ENCODE assay signal across 24 cellular contexts in genomic region chr2:42331569-42332284, GRCh38. TPM values are rescaled to one million over a fixed set of nuclear protein-coding genes. Genes with fewer than 3 reads are reported as not detected.
DNase-seq lines count a peak whose midpoint lies in the region; ATAC-seq and TF ChIP-seq lines count a peak whose summit lies in the region.
"Had no signal": no experiment of that assay in that cellular context is flagged by ENCODE, and none has a peak within 500 bp of the region (broad histone marks: within the 10 kb centered on the region; RNA-seq: fewer than 3 reads in every experiment).

No MANE protein-coding gene starts in this region.

- 87% methylated on average over 9 of the region's 9 CpGs for WGBS in esophagus muscularis mucosa

- CTCF ChIA-PET in OCI-LY7 (lab: Charles Lee; ENCODE audit: unreplicated experiment), result interaction anchor here (1.2 kb wide), 1 partner anchor 238 kb away, joined by 3 read pairs; no protein-coding TSS in a partner anchor

- no peak for TF ChIP-seq EP300 in esophagus muscularis mucosa (IDR thresholded peaks at IDR 0.05)

- H3K9me3 Mint-ChIP-seq in chondrocyte (ENCODE audit: low read depth) (no peaks in the 10 kb centered on the region), mesothelial cell of epicardium (no peaks in the 10 kb centered on the region)

- H3K9me2 ChIP-seq in OCI-LY7 (ENCODE audit: insufficient read depth, low read length), result no peaks in the 10 kb centered on the region

- no peak for TF ChIP-seq POLR2A in esophagus muscularis mucosa (IDR thresholded peaks at IDR 0.05; ENCODE audit: low read depth)

- POLR2A ChIA-PET in OCI-LY7 (lab: Charles Lee), result no interaction called here

- H3K4me1 ChIP-seq in OCI-LY7 (ENCODE audit: insufficient read depth, low read length, poor library complexity, severe bottlenecking), result no peaks in the 10 kb centered on the region
- H3K4me1 ChIP-seq in esophagus muscularis mucosa, result no peaks in the 10 kb centered on the region

- no peaks in the 10 kb centered on the region for H3K9me3 ChIP-seq in OCI-LY7 (ENCODE audit: low read length)
- no peaks in the 10 kb centered on the region for H3K9me3 ChIP-seq in esophagus muscularis mucosa
- H3K9me3 ChIP-seq: ascending aorta, uterus had no signal

- H3K4me3 ChIP-seq in OCI-LY7 (ENCODE audit: low read depth, low read length, poor library complexity, severe bottlenecking), result no peak overlapping the region
- H3K4me3 ChIP-seq in esophagus muscularis mucosa, result no peak overlapping the region
- H3K4me3 ChIP-seq: ascending aorta, uterus had no signal

- no peaks in the 10 kb centered on the region for H4K20me1 ChIP-seq in OCI-LY7 (ENCODE audit: insufficient read depth, low read length)

- H3K27ac ChIP-seq in OCI-LY7 (ENCODE audit: low read depth, low read length, poor library complexity, severe bottlenecking) (no peak overlapping the region), esophagus muscularis mucosa (replicated peaks in 1 of 4) (no peak overlapping the region)
- H3K27ac ChIP-seq: 22Rv1 had no signal

- DNase-seq in NCI-H82 (lab: John Stamatoyannopoulos, UW), result peak; percentile 9
- no peak for DNase-seq in NCI-H82 treated with DMSO at 0.1 percent for 48 hours (lab: John Stamatoyannopoulos, UW; ENCODE audit: unreplicated experiment)
- no peak for DNase-seq in OCI-LY7 (ENCODE audit: low spot score)
- no peak for DNase-seq in chondrocyte (ENCODE audit: low spot score)
- no peak for DNase-seq in mesothelial cell of epicardium (ENCODE audit: low spot score in 2 of 2, unreplicated experiment in 2 of 2)
- no peak for DNase-seq in A172 (ENCODE audit: low spot score)
- DNase-seq in esophagus muscularis mucosa (ENCODE audit: extremely low spot score), result no peak
- DNase-seq: activated CD4-positive, alpha-beta T cell treated with anti-CD3 and anti-CD28 coated beads for 48 hours; activated CD8-positive, alpha-beta memory T cell treated with anti-CD3 and anti-CD28 coated beads, Interleukin-2, amount 50 U/mL, for 4 hours; activated gamma-delta T cell; cerebellar nuclear complex; effector CD8-positive, alpha-beta T cell; H7; head of caudate nucleus; left ventricle myocardium superior; NCI-H1105; NCI-H2081 treated with DMSO at 0.1 percent for 48 hours; NCI-H526; substantia nigra; SW 1271; uterus had no signal

- H2AFZ ChIP-seq in OCI-LY7 (ENCODE audit: low read length), result no peak overlapping the region

- intact Hi-C loops in OCI-LY7 (cut with micrococcal nuclease; ENCODE audit: unreplicated experiment), result no loop called here
- intact Hi-C loops in esophagus muscularis mucosa (cut with DNase I), result loop anchor here (10.0 kb wide), 1 partner anchor 487 kb away; no protein-coding TSS in a partner anchor

- H3K27me3 Mint-ChIP-seq in chondrocyte (ENCODE audit: low read depth), result no peaks in the 10 kb centered on the region
- no peaks in the 10 kb centered on the region for H3K27me3 Mint-ChIP-seq in mesothelial cell of epicardium (ENCODE audit: low read depth)

- H3K4me3 Mint-ChIP-seq in chondrocyte (ENCODE audit: unreplicated experiment), result no peak overlapping the region
- no peak overlapping the region for H3K4me3 Mint-ChIP-seq in mesothelial cell of epicardium

- ATAC-seq in HG03469 (IDR thresholded peaks at IDR 0.05; ENCODE audit: unreplicated experiment), result no peak
- ATAC-seq: left ventricle myocardium superior had no signal

- H3K27me3 ChIP-seq in esophagus muscularis mucosa, result no peaks in the 10 kb centered on the region
- H3K27me3 ChIP-seq: ascending aorta, uterus had no signal

- no peak for TF ChIP-seq CTCF in OCI-LY7 (conservative IDR thresholded peaks at IDR 0.05; ENCODE audit: low read length)
- no peak for TF ChIP-seq CTCF in chondrocyte (IDR thresholded peaks at IDR 0.05)
- TF ChIP-seq CTCF in mesothelial cell of epicardium (IDR thresholded peaks at IDR 0.05; ENCODE audit: unreplicated experiment), result no peak
- no peak for TF ChIP-seq CTCF in esophagus muscularis mucosa (IDR thresholded peaks at IDR 0.05)

- peaks cover 33% of the 10 kb centered on the region for H3K4me1 Mint-ChIP-seq in chondrocyte (ENCODE audit: low read depth)
- H3K4me1 Mint-ChIP-seq in mesothelial cell of epicardium, result peaks cover 12% of the 10 kb centered on the region

- no peak overlapping the region for H3K4me2 ChIP-seq in OCI-LY7 (ENCODE audit: low read length)

- H3K36me3 ChIP-seq in OCI-LY7 (ENCODE audit: insufficient read depth, low read length) (peaks cover 75% of the 10 kb centered on the region), esophagus muscularis mucosa (peaks cover 30 to 75% (median 44%) of the 10 kb centered on the region in 4 donors)
- H3K36me3 ChIP-seq: uterus had no signal

- H3K36me3 Mint-ChIP-seq in chondrocyte (ENCODE audit: low read depth) (peaks cover 25% of the 10 kb centered on the region), mesothelial cell of epicardium (peaks cover 38% of the 10 kb centered on the region)

- H3K27ac Mint-ChIP-seq in chondrocyte (ENCODE audit: unreplicated experiment) (peak overlapping the region; percentile 80), mesothelial cell of epicardium (peak overlapping the region; percentile 84)

- no peaks in the 10 kb centered on the region for H3K79me2 ChIP-seq in OCI-LY7 (ENCODE audit: insufficient read depth, low read depth, low read length)

- BruUV-seq in OCI-LY7 (replicated peaks; lab: Mats Ljungman, UMichigan), result TSS peak; percentile 36

RNA-seq across cellular contexts. Expression of gene COX7A2L, which starts 29.3 kb away (rescaled TPM):
- total RNA-seq in OCI-LY7 (2014; rRNA removed; shearing (Covaris generic)), result 121 and 130 TPM in 2 replicates
- total RNA-seq in OCI-LY7 (2022) (118 and 152 TPM in 2 replicates), chondrocyte (79.5 to 105 TPM (median 102 TPM) in 3 replicates), mesothelial cell of epicardium (82.5 to 85.1 TPM (median 83.0 TPM) in 3 replicates), esophagus muscularis mucosa (100 to 1,000 TPM in 1 of 4 donors, 10 to 100 TPM in 3; 56.9 to 122 (median 95.1) TPM)
- total RNA-seq in A172 (2014; rRNA removed; shearing (Covaris generic)), result 315 and 320 TPM in 2 replicates
